ENCODE assay signal across 18 cellular contexts in the genomic region with DNA sequence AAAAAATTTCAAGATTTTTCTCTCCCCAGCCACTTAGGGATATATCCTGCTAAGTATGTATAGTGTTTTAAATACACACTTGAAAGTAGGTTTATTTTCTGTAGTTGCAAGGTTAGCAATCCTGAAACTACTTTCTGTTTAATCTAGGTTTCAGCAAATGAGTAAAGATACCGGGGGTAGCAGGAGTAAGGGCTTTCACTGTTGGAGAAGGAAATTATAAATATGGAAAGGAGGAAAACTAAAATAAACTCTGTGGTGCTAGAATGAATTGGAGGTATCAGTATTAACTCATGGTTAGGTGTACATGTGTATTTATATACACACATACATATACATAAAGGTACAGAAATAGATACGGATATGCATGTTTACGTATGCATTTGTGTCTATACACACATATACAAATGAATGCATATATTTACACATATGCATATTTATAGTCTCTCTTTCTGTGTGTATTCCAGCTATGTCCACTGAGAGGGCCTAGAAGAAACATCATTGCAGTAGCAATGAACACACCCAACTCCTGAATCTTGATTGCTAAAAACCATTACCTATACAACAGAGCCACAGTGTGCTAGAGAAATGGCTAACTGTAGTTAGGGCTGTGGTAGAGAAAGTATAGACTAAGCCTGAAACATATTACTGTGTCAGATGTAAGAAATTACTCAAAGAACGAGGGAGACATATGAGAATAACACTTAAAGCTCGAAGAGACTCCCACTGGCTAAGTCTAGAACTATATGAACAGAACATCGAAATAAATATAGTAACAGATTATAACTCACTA.
DNase-seq lines count a peak whose midpoint lies in the region; ATAC-seq and TF ChIP-seq lines count a peak whose summit lies in the region.
"Had no signal": no experiment of that assay in that cellular context is flagged by ENCODE, and none has a peak within 500 bp of the region (broad histone marks: within the 10 kb centered on the region; RNA-seq: fewer than 3 reads in every experiment).

No MANE protein-coding gene starts in this region.

- TF ChIP-seq CTCF in GM10248 (IDR thresholded peaks at IDR 0.05; ENCODE audit: control extremely low read depth, extremely low read depth, low read depth, missing control alignments), result no peak
- no peak for TF ChIP-seq CTCF in HEK293 (tag by site-specific recombination; IDR thresholded peaks at IDR 0.05)
- no peak for TF ChIP-seq CTCF in smooth muscle cell (IDR thresholded peaks at IDR 0.05; ENCODE audit: borderline replicate concordance, insufficient read depth, poor library complexity, severe bottlenecking)
- no peak for TF ChIP-seq CTCF in spleen (IDR thresholded peaks at IDR 0.05 in 8 of 11, conservative IDR thresholded peaks at IDR 0.05 in 3 of 11)

- no peaks in the 10 kb centered on the region for H3F3A ChIP-seq in smooth muscle cell (ENCODE audit: low read depth)

- H4K20me1 ChIP-seq in smooth muscle cell (ENCODE audit: low read depth), result no peaks in the 10 kb centered on the region

- CTCF ChIA-PET in GM10248 (lab: Yijun Ruan, JAX) (no interaction called here), HEK293 (lab: Yijun Ruan, JAX) (no interaction called here)

- H3K4me3 ChIP-seq in HEK293 (ENCODE audit: low read depth, low read length), result no peak overlapping the region
- H3K4me3 ChIP-seq in smooth muscle cell, result no peak overlapping the region
- no peak overlapping the region for H3K4me3 ChIP-seq in spleen
- H3K4me3 ChIP-seq: K562, mucosa of descending colon, pancreas, upper lobe of left lung had no signal

- H2AFZ ChIP-seq in smooth muscle cell (ENCODE audit: low read depth), result no peak overlapping the region

- no peaks in the 10 kb centered on the region for H3K79me2 ChIP-seq in smooth muscle cell (ENCODE audit: low read depth)

- ATAC-seq in GM18858 (IDR thresholded peaks at IDR 0.05; ENCODE audit: unreplicated experiment) (peak; percentile 65), HG03439 (IDR thresholded peaks at IDR 0.05; ENCODE audit: unreplicated experiment) (peak; percentile 74)
- ATAC-seq: effector memory CD8-positive, alpha-beta T cell; K562; mucosa of descending colon; pancreas had no signal

- POLR2A ChIA-PET in GM10248 (lab: Yijun Ruan, JAX) (no interaction called here), HEK293 (lab: Yijun Ruan, JAX) (no interaction called here)

- no peaks in the 10 kb centered on the region for H3K4me1 ChIP-seq in HEK293 (ENCODE audit: control insufficient read depth, insufficient read depth, low read length)
- H3K4me1 ChIP-seq in smooth muscle cell (ENCODE audit: low read depth), result no peaks in the 10 kb centered on the region
- H3K4me1 ChIP-seq in spleen, result no peaks in the 10 kb centered on the region
- H3K4me1 ChIP-seq: pancreas, upper lobe of left lung had no signal

- DNase-seq in GM10248 (ENCODE audit: extremely low spot score), result peak; percentile 38
- DNase-seq in smooth muscle cell (lab: John Stamatoyannopoulos, UW; ENCODE audit: unreplicated experiment), result no peak
- no peak for DNase-seq in T1000 (lab: John Stamatoyannopoulos, UW)
- no peak for DNase-seq in spleen
- DNase-seq in stimulated activated CD4-positive, alpha-beta T cell treated with anti-CD3 and anti-CD28 coated beads, Interleukin-12 subunit alpha, Interleukin-12 subunit beta, amount 100 ng/mL, for 4 hours, result no peak
- DNase-seq: activated CD4-positive, alpha-beta T cell treated with anti-CD3 and anti-CD28 coated beads, Interleukin-2, amount 10 ng/mL, durations not matched to agents 7 days and 5 days; activated naive CD4-positive, alpha-beta T cell; effector memory CD8-positive, alpha-beta T cell; mucosa of descending colon; NCI-H1417; NCI-H526; pancreas; upper lobe of left lung had no signal

- H3K4me2 ChIP-seq in smooth muscle cell, result no peak overlapping the region

- H3K9ac ChIP-seq in smooth muscle cell (ENCODE audit: low read depth), result no peak overlapping the region

- H3K27me3 ChIP-seq in smooth muscle cell (ENCODE audit: low read depth) (no peaks in the 10 kb centered on the region), spleen (replicated peaks in 1 of 7) (no peaks in the 10 kb centered on the region)
- H3K27me3 ChIP-seq: pancreas, upper lobe of left lung had no signal

- H3K9me3 ChIP-seq in HEK293 (ENCODE audit: control insufficient read depth, insufficient read depth, low read depth, low read length) (no peaks in the 10 kb centered on the region), smooth muscle cell (replicated peaks; ENCODE audit: low read depth) (no peaks in the 10 kb centered on the region), spleen (peaks cover 0 to 25% (median 13%) of the 10 kb centered on the region in 8 donors)
- H3K9me3 ChIP-seq: mucosa of descending colon, pancreas had no signal

- intact Hi-C loops in spleen (cut with DNase I; ENCODE audit: low total_unique reads), result no loop called here

- H3K27ac ChIP-seq in HEK293 (ENCODE audit: extremely low read depth, low read depth, low read length) (no peak overlapping the region), smooth muscle cell (ENCODE audit: low read depth) (no peak overlapping the region), spleen (no peak overlapping the region)
- H3K27ac ChIP-seq: pancreas, RWPE1, upper lobe of left lung had no signal

- H3K36me3 ChIP-seq in HEK293 (ENCODE audit: control insufficient read depth in 2 of 2, insufficient read depth in 1 of 2, low read length in 2 of 2) (peaks cover 0 to 57% of the 10 kb centered on the region in 2 experiments; a peak in 2 of 3 replicates), smooth muscle cell (ENCODE audit: low read depth) (peaks cover 10% of the 10 kb centered on the region), spleen (peaks cover 0 to 85% (median 39%) of the 10 kb centered on the region in 6 donors)
- H3K36me3 ChIP-seq: pancreas had no signal

- no peak for TF ChIP-seq POLR2A in spleen (IDR thresholded peaks at IDR 0.05)

- 99% methylated on average over 6 of the region's 6 CpGs for WGBS in smooth muscle cell (ENCODE audit: low lambda C conversion rate)
- WGBS in spleen, 5 donors, result 79 to 91% (median 81%) methylated on average over 6 of the region's 6 CpGs

TF ChIP-seq in HEK293, 187 proteins besides CTCF, POLR2A, EP300 and RAD21:
- TF ChIP-seq ZNF701 (tag by site-specific recombination; IDR thresholded peaks at IDR 0.05) (no peak), ZNF529 (tag by site-specific recombination; IDR thresholded peaks at IDR 0.05; ENCODE audit: insufficient replicate concordance) (peak; percentile 26)
